ENCODE assay signal across 20 cellular contexts in genomic region chr5:36889264-36889663, GRCh38.
"Had no signal": no experiment of that assay in that cellular context is flagged by ENCODE, and none has a peak within 500 bp of the region (broad histone marks: within the 10 kb centered on the region; RNA-seq: fewer than 3 reads in every experiment).

No MANE protein-coding gene starts in this region.

- ATAC-seq: left lobe of liver, psoas muscle, right cardiac atrium had no signal

- H3K36me3 ChIP-seq: breast epithelium had no signal

- H3K9me3 ChIP-seq: breast epithelium, psoas muscle, SJCRH30, testis, upper lobe of left lung had no signal

- H3K27ac ChIP-seq: breast epithelium, psoas muscle, SJCRH30, testis, upper lobe of left lung had no signal

- H3K27me3 ChIP-seq: breast epithelium, SJCRH30, testis, upper lobe of left lung had no signal

- DNase-seq: activated CD4-positive, CD25-positive, alpha-beta regulatory T cell treated with anti-CD3 and anti-CD28 coated beads, Interleukin-2, amount 50 U/mL, for 72 hours; activated CD8-positive, alpha-beta memory T cell treated with anti-CD3 and anti-CD28 coated beads, Interleukin-2, amount 50 U/mL, for 48 hours; activated effector memory CD4-positive, alpha-beta T cell treated with anti-CD3 and anti-CD28 coated beads, Interleukin-2, amount 50 U/mL, for 16 hours; cerebellar nuclear complex; cortex of kidney; erythroblast; foreskin melanocyte; glutamatergic neuron; hypothalamus; occipital lobe; psoas muscle; right cardiac atrium; SJCRH30; stimulated activated CD4-positive, alpha-beta T cell treated with anti-CD3 and anti-CD28 coated beads, Interleukin-2, amount 100 ng/mL, for 24 hours; T1000; testis; upper lobe of left lung had no signal

- H3K4me1 ChIP-seq: breast epithelium, SJCRH30, testis had no signal

- H3K4me3 ChIP-seq: breast epithelium, lung, psoas muscle, SJCRH30, testis, upper lobe of left lung had no signal
